Comparison of ENCODE assay signal across 26 cellular contexts in the genomic region with DNA sequence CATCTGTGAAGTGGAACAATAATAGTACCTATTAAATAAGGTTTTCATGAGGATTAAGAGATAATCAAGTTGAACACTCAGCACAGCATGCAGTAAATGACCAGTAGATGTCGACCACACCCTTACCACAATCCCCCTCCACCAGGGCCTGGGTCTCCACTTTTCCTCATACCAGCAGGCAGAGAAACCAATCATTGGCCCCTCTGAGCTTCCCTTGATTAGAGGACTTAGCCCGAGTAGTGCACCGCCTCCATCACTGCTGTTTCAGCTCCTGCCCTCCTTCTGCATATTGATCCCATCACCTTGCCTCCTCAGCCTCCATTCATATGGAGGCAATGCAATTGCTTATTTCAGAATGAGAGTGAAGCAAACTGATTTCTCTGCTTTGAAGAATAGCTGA.
"Had no signal": no experiment of that assay in that cellular context is flagged by ENCODE, and none has a peak within 500 bp of the region (broad histone marks: within the 10 kb centered on the region; RNA-seq: fewer than 3 reads in every experiment).

No MANE protein-coding gene starts in this region.

- H3K36me3 ChIP-seq: left lung, ovary, right atrium auricular region, right lobe of liver, suprapubic skin, thoracic aorta, tibial artery, upper lobe of right lung had no signal

- H3K27ac Mint-ChIP-seq: mesothelial cell of epicardium; naive B cell; natural killer cell; progenitor cell of endocrine pancreas; stimulated activated naive B cell treated with anti-CD40 and anti-IgM and Interleukin-4, amounts not matched to agents 10 μg/mL and 1 μg/mL and 100 μg/mL, for 72 hours had no signal

- H3K36me3 Mint-ChIP-seq: mesothelial cell of epicardium; naive B cell; natural killer cell; stimulated activated naive B cell treated with anti-CD40 and anti-IgM and Interleukin-4, amounts not matched to agents 10 μg/mL and 1 μg/mL and 100 μg/mL, for 72 hours had no signal

- H3K79me2 ChIP-seq: hepatocyte had no signal

- H3K4me1 ChIP-seq: left lung, right atrium auricular region, right lobe of liver, suprapubic skin, tibial artery, upper lobe of right lung had no signal

- H3K27ac ChIP-seq: hepatocyte, left lung, ovary, right atrium auricular region, right lobe of liver, suprapubic skin, thoracic aorta, tibial artery, upper lobe of right lung had no signal

- H3K9me3 Mint-ChIP-seq: mesothelial cell of epicardium; nephron progenitor cell; stimulated activated naive B cell treated with anti-CD40 and anti-IgM and Interleukin-4, amounts not matched to agents 10 μg/mL and 1 μg/mL and 100 μg/mL, for 72 hours had no signal

- H3K4me3 Mint-ChIP-seq: mesothelial cell of epicardium; naive B cell; natural killer cell; stimulated activated naive B cell treated with anti-CD40 and anti-IgM and Interleukin-4, amounts not matched to agents 10 μg/mL and 1 μg/mL and 100 μg/mL, for 72 hours had no signal

- H3K27me3 ChIP-seq: hepatocyte, left lung, ovary, right atrium auricular region, right lobe of liver, suprapubic skin, tibial artery, upper lobe of right lung had no signal

- ATAC-seq: left colon; left lung; natural killer cell; right lobe of liver; stimulated activated naive B cell treated with anti-CD40 and anti-IgM and Interleukin-4, amounts not matched to agents 10 μg/mL and 1 μg/mL and 100 μg/mL, for 72 hours; stimulated activated naive CD8-positive, alpha-beta T cell treated with anti-CD3 and anti-CD28 coated beads, Interleukin-15, Interleukin-2, amounts not matched to agents 100 U/mL and 50 U/mL, for 24 hours; upper lobe of right lung had no signal

- DNase-seq: kidney; left colon; left lung; mesendoderm; naive B cell; natural killer cell; nephron progenitor cell; ovary; right lobe of liver; stimulated activated CD4-positive, alpha-beta T cell treated with anti-CD3 and anti-CD28 coated beads, Interleukin-1b, Interleukin-23, amount 100 ng/mL, for 48 hours; stimulated activated CD4-positive, alpha-beta T cell treated with anti-CD3 and anti-CD28 coated beads, Interleukin-2, amount 100 ng/mL, for 48 hours; stimulated activated CD4-positive, alpha-beta T cell treated with anti-CD3 and anti-CD28 coated beads, Interleukin-4, amount 100 ng/mL, for 4 hours; stimulated activated CD8-positive, alpha-beta memory T cell treated with anti-CD3 and anti-CD28 coated beads, Interleukin-4, amount 100 ng/mL, for 48 hours; stimulated activated naive B cell treated with anti-CD40 and anti-IgM and Interleukin-4, amounts not matched to agents 10 μg/mL and 1 μg/mL and 100 μg/mL, for 72 hours; stimulated activated naive CD8-positive, alpha-beta T cell treated with anti-CD3 and anti-CD28 coated beads, Interleukin-15, Interleukin-2, amounts not matched to agents 100 U/mL and 50 U/mL, for 24 hours; tibial artery; trophoblast cell; upper lobe of right lung had no signal

- H3K9me3 ChIP-seq: left lung, ovary, right atrium auricular region, right lobe of liver, suprapubic skin, thoracic aorta, tibial artery, upper lobe of right lung had no signal

- H3K4me3 ChIP-seq: hepatocyte, left lung, lung, ovary, right atrium auricular region, right lobe of liver, smooth muscle cell, suprapubic skin, thoracic aorta, tibial artery, upper lobe of right lung had no signal

- H3K27me3 Mint-ChIP-seq: naive B cell; stimulated activated naive B cell treated with anti-CD40 and anti-IgM and Interleukin-4, amounts not matched to agents 10 μg/mL and 1 μg/mL and 100 μg/mL, for 72 hours had no signal

- H3K4me2 ChIP-seq: hepatocyte, smooth muscle cell had no signal

- H2AFZ ChIP-seq: hepatocyte had no signal

- H3K4me1 Mint-ChIP-seq: natural killer cell; stimulated activated naive B cell treated with anti-CD40 and anti-IgM and Interleukin-4, amounts not matched to agents 10 μg/mL and 1 μg/mL and 100 μg/mL, for 72 hours had no signal
